ENCODE assay signal across 15 cellular contexts in the genomic region with DNA sequence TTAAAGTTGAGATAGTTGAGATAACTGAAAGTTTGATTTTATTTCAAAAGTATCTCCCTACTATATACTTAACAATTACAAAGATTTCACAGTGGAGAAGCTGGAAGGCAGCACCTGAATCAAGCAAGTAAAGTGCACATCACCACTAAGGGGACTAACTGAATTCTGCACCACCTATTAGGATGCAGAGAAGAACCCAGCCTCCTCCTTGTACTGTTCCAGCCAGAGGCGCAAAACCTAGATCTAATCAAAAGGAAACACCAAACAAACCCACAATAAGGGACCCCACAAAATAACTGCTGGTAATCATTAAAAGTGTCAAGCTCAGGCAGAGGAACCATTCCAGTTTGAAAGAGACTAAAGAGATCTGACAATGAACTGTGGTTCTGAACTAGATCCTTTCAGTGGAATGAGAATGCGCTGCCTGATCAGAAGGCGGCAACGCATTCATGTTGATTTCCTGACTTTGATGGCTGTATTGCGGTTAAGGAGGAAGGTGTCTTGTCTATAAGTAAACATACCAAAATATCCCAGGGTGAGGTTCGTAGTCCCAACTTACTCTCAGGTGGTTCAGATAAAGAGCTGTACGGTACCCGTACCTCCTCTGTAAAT. TPM values are rescaled to one million over a fixed set of nuclear protein-coding genes. Genes with fewer than 3 reads are reported as not detected.
DNase-seq lines count a peak whose midpoint lies in the region; ATAC-seq and TF ChIP-seq lines count a peak whose summit lies in the region.
"Had no signal": no experiment of that assay in that cellular context is flagged by ENCODE, and none has a peak within 500 bp of the region (broad histone marks: within the 10 kb centered on the region; RNA-seq: fewer than 3 reads in every experiment).

No MANE protein-coding gene starts in this region.

- H3K27ac Mint-ChIP-seq in stimulated activated naive CD8-positive, alpha-beta T cell treated with anti-CD3 and anti-CD28 coated beads, Interleukin-15, Interleukin-2, amounts not matched to agents 100 ng/mL and 50 ng/mL, for 24 hours: peak overlapping the region; percentile 4
- H3K27ac Mint-ChIP-seq in WTC11: peak overlapping the region; percentile 83; the same call in 1 of the 2 replicates
- peak overlapping the region; percentile 42 for H3K27ac Mint-ChIP-seq in central memory CD8-positive, alpha-beta T cell (ENCODE audit: low read depth)

- CTCF ChIA-PET in WTC11 (lab: Charles Lee): no interaction called here

- H3K4me1 Mint-ChIP-seq in stimulated activated naive CD8-positive, alpha-beta T cell treated with anti-CD3 and anti-CD28 coated beads, Interleukin-15, Interleukin-2, amounts not matched to agents 100 ng/mL and 50 ng/mL, for 24 hours (ENCODE audit: low read depth): peaks cover 52% of the 10 kb centered on the region
- H3K4me1 Mint-ChIP-seq in WTC11: peaks cover 36% of the 10 kb centered on the region
- H3K4me1 Mint-ChIP-seq in central memory CD8-positive, alpha-beta T cell: peaks cover 46% of the 10 kb centered on the region

- H3K4me3 Mint-ChIP-seq in stimulated activated naive CD8-positive, alpha-beta T cell treated with anti-CD3 and anti-CD28 coated beads, Interleukin-15, Interleukin-2, amounts not matched to agents 100 ng/mL and 50 ng/mL, for 24 hours: peak overlapping the region; percentile 30
- no peak overlapping the region for H3K4me3 Mint-ChIP-seq in WTC11
- peak overlapping the region; percentile 58 for H3K4me3 Mint-ChIP-seq in central memory CD8-positive, alpha-beta T cell

- no peak for DNase-seq in stimulated activated naive CD8-positive, alpha-beta T cell treated with anti-CD3 and anti-CD28 coated beads, Interleukin-15, Interleukin-2, amounts not matched to agents 100 U/mL and 50 U/mL, for 24 hours
- DNase-seq in WTC11 (ENCODE audit: low spot score) (no peak), HT-29 (ENCODE audit: low spot score) (no peak), Kasumi-1 (lab: John Stamatoyannopoulos, UW) (no peak), NOMO-1 treated with DMSO at 0.1 percent for 48 hours (lab: John Stamatoyannopoulos, UW; ENCODE audit: unreplicated experiment) (no peak)
- DNase-seq in central memory CD8-positive, alpha-beta T cell (ENCODE audit: low spot score in 2 of 2): no peak
- DNase-seq: cerebellar nuclear complex; KG1; left lung; NCI-H1105 treated with DMSO at 0.1 percent for 48 hours; NK-92 treated with Interleukin-12 subunit alpha and Interleukin-12 subunit beta, amount 100 ng/mL, for 24 hours; pancreas; stomach had no signal

- peaks cover 27% of the 10 kb centered on the region for H3K36me3 Mint-ChIP-seq in stimulated activated naive CD8-positive, alpha-beta T cell treated with anti-CD3 and anti-CD28 coated beads, Interleukin-15, Interleukin-2, amounts not matched to agents 100 ng/mL and 50 ng/mL, for 24 hours (ENCODE audit: low read depth)
- peaks cover 5% of the 10 kb centered on the region; the same call in 1 of the 2 replicates for H3K36me3 Mint-ChIP-seq in WTC11
- H3K36me3 Mint-ChIP-seq in central memory CD8-positive, alpha-beta T cell (ENCODE audit: insufficient read depth): peaks cover 9% of the 10 kb centered on the region

- TF ChIP-seq CTCF in WTC11 (IDR thresholded peaks at IDR 0.05): no peak

- H3K27me3 Mint-ChIP-seq in stimulated activated naive CD8-positive, alpha-beta T cell treated with anti-CD3 and anti-CD28 coated beads, Interleukin-15, Interleukin-2, amounts not matched to agents 100 ng/mL and 50 ng/mL, for 24 hours: no peaks in the 10 kb centered on the region
- H3K27me3 Mint-ChIP-seq in WTC11 (ENCODE audit: low read depth): no peaks in the 10 kb centered on the region
- no peaks in the 10 kb centered on the region for H3K27me3 Mint-ChIP-seq in central memory CD8-positive, alpha-beta T cell

- POLR2A ChIA-PET in WTC11 (lab: Charles Lee): no interaction called here

- ATAC-seq in stimulated activated naive CD8-positive, alpha-beta T cell treated with anti-CD3 and anti-CD28 coated beads, Interleukin-15, Interleukin-2, amounts not matched to agents 100 U/mL and 50 U/mL, for 24 hours: no peak
- ATAC-seq in WTC11 (no peak), GM19395 (IDR thresholded peaks at IDR 0.05; ENCODE audit: unreplicated experiment) (no peak)
- ATAC-seq in central memory CD8-positive, alpha-beta T cell (replicated peaks; ENCODE audit: extremely low read depth, poor library complexity, severe bottlenecking): peak; percentile 62
- ATAC-seq: left lung, pancreas had no signal

- no peaks in the 10 kb centered on the region for H3K9me3 Mint-ChIP-seq in stimulated activated naive CD8-positive, alpha-beta T cell treated with anti-CD3 and anti-CD28 coated beads, Interleukin-15, Interleukin-2, amounts not matched to agents 100 ng/mL and 50 ng/mL, for 24 hours
- H3K9me3 Mint-ChIP-seq in WTC11: no peaks in the 10 kb centered on the region
- H3K9me3 Mint-ChIP-seq in central memory CD8-positive, alpha-beta T cell: no peaks in the 10 kb centered on the region

TF ChIP-seq in WTC11, 78 proteins besides CTCF, POLR2A, EP300 and RAD21:
- TF ChIP-seq NR3C1 (CRISPR knock-in tag; conservative IDR thresholded peaks at IDR 0.05; ENCODE audit: low read depth) (no peak), JUN (CRISPR knock-in tag; IDR thresholded peaks at IDR 0.05) (no peak), FOXP1 (CRISPR knock-in tag; IDR thresholded peaks at IDR 0.05; ENCODE audit: borderline replicate concordance) (no peak), CBFB (CRISPR knock-in tag; IDR thresholded peaks at IDR 0.05; ENCODE audit: low read depth) (no peak), PRRX2 (CRISPR knock-in tag; IDR thresholded peaks at IDR 0.05) (no peak), RELA (CRISPR knock-in tag; IDR thresholded peaks at IDR 0.05; ENCODE audit: borderline replicate concordance) (no peak), ZNF396 (CRISPR knock-in tag; IDR thresholded peaks at IDR 0.05; ENCODE audit: borderline replicate concordance) (no peak)
- TF ChIP-seq, protein P1, sequence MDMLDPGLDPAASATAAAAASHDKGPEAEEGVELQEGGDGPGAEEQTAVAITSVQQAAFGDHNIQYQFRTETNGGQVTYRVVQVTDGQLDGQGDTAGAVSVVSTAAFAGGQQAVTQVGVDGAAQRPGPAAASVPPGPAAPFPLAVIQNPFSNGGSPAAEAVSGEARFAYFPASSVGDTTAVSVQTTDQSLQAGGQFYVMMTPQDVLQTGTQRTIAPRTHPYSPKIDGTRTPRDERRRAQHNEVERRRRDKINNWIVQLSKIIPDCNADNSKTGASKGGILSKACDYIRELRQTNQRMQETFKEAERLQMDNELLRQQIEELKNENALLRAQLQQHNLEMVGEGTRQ (CRISPR knock-in tag; IDR thresholded peaks at IDR 0.05): no peak
- TF ChIP-seq, protein P2, sequence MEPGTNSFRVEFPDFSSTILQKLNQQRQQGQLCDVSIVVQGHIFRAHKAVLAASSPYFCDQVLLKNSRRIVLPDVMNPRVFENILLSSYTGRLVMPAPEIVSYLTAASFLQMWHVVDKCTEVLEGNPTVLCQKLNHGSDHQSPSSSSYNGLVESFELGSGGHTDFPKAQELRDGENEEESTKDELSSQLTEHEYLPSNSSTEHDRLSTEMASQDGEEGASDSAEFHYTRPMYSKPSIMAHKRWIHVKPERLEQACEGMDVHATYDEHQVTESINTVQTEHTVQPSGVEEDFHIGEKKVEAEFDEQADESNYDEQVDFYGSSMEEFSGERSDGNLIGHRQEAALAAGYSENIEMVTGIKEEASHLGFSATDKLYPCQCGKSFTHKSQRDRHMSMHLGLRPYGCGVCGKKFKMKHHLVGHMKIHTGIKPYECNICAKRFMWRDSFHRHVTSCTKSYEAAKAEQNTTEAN (CRISPR knock-in tag; IDR thresholded peaks at IDR 0.05): no peak
- TF ChIP-seq, protein P3, sequence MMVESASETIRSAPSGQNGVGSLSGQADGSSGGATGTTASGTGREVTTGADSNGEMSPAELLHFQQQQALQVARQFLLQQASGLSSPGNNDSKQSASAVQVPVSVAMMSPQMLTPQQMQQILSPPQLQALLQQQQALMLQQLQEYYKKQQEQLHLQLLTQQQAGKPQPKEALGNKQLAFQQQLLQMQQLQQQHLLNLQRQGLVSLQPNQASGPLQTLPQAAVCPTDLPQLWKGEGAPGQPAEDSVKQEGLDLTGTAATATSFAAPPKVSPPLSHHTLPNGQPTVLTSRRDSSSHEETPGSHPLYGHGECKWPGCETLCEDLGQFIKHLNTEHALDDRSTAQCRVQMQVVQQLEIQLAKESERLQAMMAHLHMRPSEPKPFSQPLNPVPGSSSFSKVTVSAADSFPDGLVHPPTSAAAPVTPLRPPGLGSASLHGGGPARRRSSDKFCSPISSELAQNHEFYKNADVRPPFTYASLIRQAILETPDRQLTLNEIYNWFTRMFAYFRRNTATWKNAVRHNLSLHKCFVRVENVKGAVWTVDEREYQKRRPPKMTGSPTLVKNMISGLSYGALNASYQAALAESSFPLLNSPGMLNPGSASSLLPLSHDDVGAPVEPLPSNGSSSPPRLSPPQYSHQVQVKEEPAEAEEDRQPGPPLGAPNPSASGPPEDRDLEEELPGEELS (CRISPR knock-in tag; IDR thresholded peaks at IDR 0.05): no peak

RNA-seq across cellular contexts. Expression of a gene that starts 16.8 kb away (rescaled TPM):
- 330 to 368 TPM (median 346 TPM) in 3 replicates for total RNA-seq in WTC11 (2021)
- 461 and 493 TPM in 2 replicates for total RNA-seq in HT-29 (2014; rRNA removed; shearing (Covaris generic))

RNA-seq across cellular contexts. Expression of a gene that starts 17.1 kb away (rescaled TPM):
- 347 to 354 TPM (median 353 TPM) in 3 replicates for total RNA-seq in WTC11 (2021)
- 139 and 164 TPM in 2 replicates for total RNA-seq in HT-29 (2014; rRNA removed; shearing (Covaris generic))

RNA-seq across cellular contexts. Expression of a gene that starts 57.4 kb away (rescaled TPM):
- 28.2 to 37.8 TPM (median 33.6 TPM) in 3 replicates for total RNA-seq in WTC11 (2021)
- 53.7 and 54.1 TPM in 2 replicates for total RNA-seq in HT-29 (2014; rRNA removed; shearing (Covaris generic))

Comparison
In these comparisons a context has a peak if more than half of its experiments do, and no peak if none do; other contexts are left out.
1. H3K27ac Mint-ChIP-seq: peak in every context shown above with its lines; median percentile 83 in WTC11; 42 in central memory CD8-positive, alpha-beta T cell; 4 in stimulated activated naive CD8-positive, alpha-beta T cell treated with anti-CD3 and anti-CD28 coated beads, Interleukin-15, Interleukin-2, amounts not matched to agents 100 ng/mL and 50 ng/mL, for 24 hours.